ENCODE assay signal across 8 cellular contexts in the genomic region with DNA sequence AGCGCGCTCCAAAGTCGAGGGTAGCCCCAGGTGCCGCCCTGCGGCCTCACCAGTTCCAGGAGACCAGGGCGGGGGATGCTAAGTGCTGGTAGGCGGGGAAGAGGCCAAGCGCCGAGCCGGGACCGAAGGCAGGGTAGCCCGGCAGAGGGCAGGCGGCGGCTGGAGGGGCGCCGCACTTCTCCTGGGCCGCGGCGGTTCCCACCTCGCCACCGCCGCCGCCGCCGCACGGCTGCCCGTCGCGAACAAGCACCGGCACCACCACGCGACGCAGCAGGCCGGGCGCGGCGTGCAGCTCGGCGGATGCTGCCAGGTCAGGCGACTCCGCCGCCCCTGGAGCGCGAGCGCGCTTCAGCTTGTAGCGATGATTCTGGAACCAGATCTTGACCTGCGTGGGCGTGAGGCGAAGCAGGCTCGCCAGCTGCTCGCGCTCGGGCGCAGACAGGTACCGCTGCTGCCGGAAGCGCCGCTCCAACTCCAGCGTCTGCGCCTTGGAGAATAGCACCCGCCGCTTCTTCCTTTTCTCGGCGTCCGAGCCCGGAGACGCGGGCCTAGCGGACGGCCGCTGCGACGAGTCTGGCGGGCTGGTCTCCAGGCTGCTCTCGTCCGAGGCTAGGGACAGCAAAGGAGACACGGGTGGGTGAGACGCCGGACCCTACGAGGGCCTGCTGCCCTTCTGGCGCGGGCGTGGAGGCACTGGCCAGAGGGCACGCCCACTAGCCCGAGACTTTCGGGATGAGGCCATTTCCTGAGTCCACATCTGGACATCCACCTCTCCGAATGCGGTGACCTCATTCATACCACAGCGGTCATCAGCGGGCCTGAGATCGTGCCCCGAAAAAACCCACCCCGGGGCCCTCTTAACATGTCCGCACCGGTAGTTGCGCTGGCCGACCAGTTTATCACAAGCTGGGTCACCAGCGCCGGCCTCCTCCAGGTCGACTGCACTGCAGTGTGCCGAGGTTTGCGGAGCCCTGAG. TPM values are rescaled to one million over a fixed set of nuclear protein-coding genes. Genes with fewer than 3 reads are reported as not detected.
DNase-seq lines count a peak whose midpoint lies in the region; ATAC-seq, FAIRE-seq and TF ChIP-seq lines count a peak whose summit lies in the region.

No MANE protein-coding gene starts in this region.

- no peak for FAIRE-seq in pancreas (lab: Jason Lieb, UNC)

- H3K9me3 Mint-ChIP-seq in activated naive CD4-positive, alpha-beta T cell treated with anti-CD3 and anti-CD28 coated beads for 36 hours, result no peaks in the 10 kb centered on the region

- H3K4me1 ChIP-seq in NT2/D1 (ENCODE audit: insufficient read depth, insufficient read length), result no peaks in the 10 kb centered on the region
- H3K4me1 ChIP-seq in pancreas, result peaks cover 0 to 5% (median 0%) of the 10 kb centered on the region in 3 donors

- H3K9ac ChIP-seq in NT2/D1 (ENCODE audit: insufficient read length, low read depth), result peak overlapping the region; percentile 50

- H3K27ac Mint-ChIP-seq in activated naive CD4-positive, alpha-beta T cell treated with anti-CD3 and anti-CD28 coated beads for 36 hours, result no peak overlapping the region

- peaks cover 2% of the 10 kb centered on the region for H3K4me1 Mint-ChIP-seq in activated naive CD4-positive, alpha-beta T cell treated with anti-CD3 and anti-CD28 coated beads for 36 hours (ENCODE audit: low read depth)

- WGBS in pancreas, 2 donors, result 1% methylated on average over 88 to 103 of the region's 103 CpGs
- 1 to 3% methylated on average over 46 to 57 of the region's 103 CpGs for WGBS in lower leg skin, 2 donors

- peaks cover 98% of the 10 kb centered on the region for H3K27me3 ChIP-seq in NT2/D1 (ENCODE audit: insufficient read depth, insufficient read length)
- H3K27me3 ChIP-seq in pancreas, result peaks cover 0 to 37% (median 15%) of the 10 kb centered on the region in 4 donors

- H3K27me3 Mint-ChIP-seq in activated naive CD4-positive, alpha-beta T cell treated with anti-CD3 and anti-CD28 coated beads for 36 hours (ENCODE audit: low read depth), result peaks cover 70% of the 10 kb centered on the region

- peak; percentile 26 for DNase-seq in activated naive CD4-positive, alpha-beta T cell treated with anti-CD3 and anti-CD28 coated beads for 36 hours
- no peak for DNase-seq in activated naive CD4-positive, alpha-beta T cell treated with anti-CD3 and anti-CD28 coated beads, Interleukin-2, amount 50 U/mL, for 16 hours
- DNase-seq in NT2/D1 (ENCODE audit: low read depth, low spot score), result no peak
- DNase-seq in fibroblast of peridontal ligament (ENCODE audit: extremely low read depth), result peak; percentile 20
- DNase-seq in pancreas, result peak in 5 of 6 donors; percentile 28 to 76 (median 39)
- DNase-seq in lower leg skin (ENCODE audit: low spot score in 2 of 2), result no peak
- DNase-seq in stimulated activated naive CD4-positive, alpha-beta T cell (lab: John Stamatoyannopoulos, UW), result no peak

- H3K4me3 Mint-ChIP-seq in activated naive CD4-positive, alpha-beta T cell treated with anti-CD3 and anti-CD28 coated beads for 36 hours, result peak overlapping the region; percentile 18

- CTCF ChIA-PET in activated naive CD4-positive, alpha-beta T cell treated with anti-CD3 and anti-CD28 coated beads for 36 hours (lab: Charles Lee), result no interaction called here

- no peak for TF ChIP-seq CTCF in pancreas (IDR thresholded peaks at IDR 0.05)
- TF ChIP-seq CTCF in lower leg skin (IDR thresholded peaks at IDR 0.05), result no peak

- no peak for TF ChIP-seq POLR2A in lower leg skin (IDR thresholded peaks at IDR 0.05)

- no peaks in the 10 kb centered on the region for H3K36me3 Mint-ChIP-seq in activated naive CD4-positive, alpha-beta T cell treated with anti-CD3 and anti-CD28 coated beads for 36 hours (ENCODE audit: low read depth)

- no peak overlapping the region for H3K27ac ChIP-seq in pancreas

- H3K4me3 ChIP-seq in NT2/D1 (ENCODE audit: insufficient read length, low read depth) (peak overlapping the region; percentile 56), pancreas (peak overlapping the region; percentile 24 to 65 (median 36)), lower leg skin (ENCODE audit: low read depth, poor library complexity, severe bottlenecking) (no peak overlapping the region)

- intact Hi-C loops in activated naive CD4-positive, alpha-beta T cell treated with anti-CD3 and anti-CD28 coated beads for 36 hours (cut with micrococcal nuclease), result no loop called here
- intact Hi-C loops in pancreas (cut with DNase I), result no loop called here
- intact Hi-C loops in lower leg skin (cut with DNase I; ENCODE audit: low total_unique reads), result no loop called here

- ATAC-seq in pancreas (peak; percentile 49 to 72 (median 72)), HG03139 (IDR thresholded peaks at IDR 0.05; ENCODE audit: unreplicated experiment) (no peak)

- H3K9me3 ChIP-seq in NT2/D1 (ENCODE audit: insufficient read depth, low read length), result no peaks in the 10 kb centered on the region
- H3K9me3 ChIP-seq in pancreas, result no peaks in the 10 kb centered on the region

- H3K36me3 ChIP-seq in NT2/D1 (ENCODE audit: insufficient read depth, insufficient read length, low read length) (no peaks in the 10 kb centered on the region), pancreas (no peaks in the 10 kb centered on the region)

RNA-seq across cellular contexts. Expression of a gene that starts 1.3 kb away (rescaled TPM):
- total RNA-seq in activated naive CD4-positive, alpha-beta T cell treated with anti-CD3 and anti-CD28 coated beads for 36 hours, result not detected
- under 1 TPM in 1 of 6 donors, not detected in 5; 0.31 TPM for total RNA-seq in pancreas
- not detected for polyA plus RNA-seq in pancreas
- total RNA-seq in lower leg skin, result 1 to 10 TPM in 3 of 4 donors, not detected in 1; 1.2 to 2.9 (median 1.2) TPM

Comparison
In these comparisons a context has a peak if more than half of its experiments do, and no peak if none do; other contexts are left out.
1. DNase-seq: peak in activated naive CD4-positive, alpha-beta T cell treated with anti-CD3 and anti-CD28 coated beads for 36 hours (single experiment), fibroblast of peridontal ligament (single experiment) and pancreas (5 of 6); none in activated naive CD4-positive, alpha-beta T cell treated with anti-CD3 and anti-CD28 coated beads, Interleukin-2, amount 50 U/mL, for 16 hours (single experiment), NT2/D1 (single experiment), lower leg skin (0 of 2) and stimulated activated naive CD4-positive, alpha-beta T cell (0 of 6).